ENCODE assay signal across 11 cellular contexts in the genomic region with DNA sequence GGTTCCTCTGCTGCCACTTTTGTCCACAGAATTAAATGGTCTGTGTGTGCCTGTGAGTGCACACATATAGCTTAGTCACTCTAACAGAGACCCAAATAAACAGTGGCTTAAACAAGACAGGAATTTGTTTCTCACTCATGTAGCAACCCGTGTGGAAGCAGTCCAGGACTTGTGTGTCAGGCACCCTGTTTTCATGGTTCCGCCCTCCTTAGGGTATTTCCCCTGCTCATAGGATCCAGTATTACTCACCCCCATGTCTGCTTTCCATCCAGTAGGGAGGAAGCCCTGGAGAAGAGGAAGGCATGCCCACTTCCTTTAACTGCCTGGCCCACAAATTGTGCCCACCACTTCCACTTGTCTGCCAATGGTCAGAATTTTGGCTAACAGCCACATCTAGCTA. TPM values are rescaled to one million over a fixed set of nuclear protein-coding genes. Genes with fewer than 3 reads are reported as not detected.
DNase-seq lines count a peak whose midpoint lies in the region; ATAC-seq lines count a peak whose summit lies in the region.
"Had no signal": no experiment of that assay in that cellular context is flagged by ENCODE, and none has a peak within 500 bp of the region (broad histone marks: within the 10 kb centered on the region; RNA-seq: fewer than 3 reads in every experiment).

No MANE protein-coding gene starts in this region.

- DNase-seq in EL (peak; percentile 96), NOMO-1 (lab: John Stamatoyannopoulos, UW; ENCODE audit: unreplicated experiment in 2 of 2) (peak; percentile 44 to 53), pulmonary artery endothelial cell (ENCODE audit: low read depth, low spot score) (peak; percentile 84), NCI-H1105 treated with DMSO at 0.1 percent for 48 hours (lab: John Stamatoyannopoulos, UW) (no peak)
- DNase-seq in NK-92 treated with Interleukin-12 subunit alpha and Interleukin-12 subunit beta, amount 100 ng/mL, for 24 hours (lab: John Stamatoyannopoulos, UW), result no peak
- no peak for DNase-seq in activated CD4-positive, alpha-beta T cell treated with anti-CD3 and anti-CD28 coated beads for 4 hours
- DNase-seq: stimulated activated CD4-positive, alpha-beta T cell treated with anti-CD3 and anti-CD28 coated beads, Interleukin-1b, Interleukin-23, amount 100 ng/mL, for 48 hours had no signal

- 24 to 49% methylated on average over 2 of the region's 2 CpGs for WGBS in esophagus, 2 donors

- no peaks in the 10 kb centered on the region for H3K9me3 ChIP-seq in esophagus (ENCODE audit: control insufficient read depth in 2 of 2, insufficient read depth in 1 of 2, low read depth in 1 of 2, low read length in 1 of 2)

- H3K27ac ChIP-seq in esophagus (ENCODE audit: low read depth in 2 of 2, low read length in 1 of 2), result peak overlapping the region; percentile 93 to 98

- peaks cover 0 to 9% of the 10 kb centered on the region in 2 donors for H3K4me1 ChIP-seq in esophagus (ENCODE audit: control insufficient read depth in 2 of 2, insufficient read depth in 2 of 2, low read length in 1 of 2)

- no peak for ATAC-seq in HG02840 (IDR thresholded peaks at IDR 0.05; ENCODE audit: low FRiP score, unreplicated experiment)
- ATAC-seq: HCT116 had no signal

- H3K27me3 ChIP-seq in esophagus (ENCODE audit: control insufficient read depth in 1 of 2, insufficient read depth in 2 of 2, low read length in 2 of 2), result no peaks in the 10 kb centered on the region

- no peak overlapping the region for H3K4me3 ChIP-seq in esophagus (ENCODE audit: low read depth in 1 of 2, low read length in 2 of 2)

- no peaks in the 10 kb centered on the region for H3K36me3 ChIP-seq in esophagus (ENCODE audit: control insufficient read depth in 2 of 2, insufficient read depth in 2 of 2, low read length in 1 of 2)

RNA-seq across cellular contexts. Expression of a gene that starts 41.3 kb away (rescaled TPM):
- 1,000 to 10,000 TPM in 1 of 2 donors, 100 to 1,000 TPM in 1; 946 to 1,164 TPM for polyA plus RNA-seq in esophagus
- total RNA-seq in pulmonary artery endothelial cell, result 0.79 and 15.8 TPM in 2 replicates
- total RNA-seq: SK-MEL-5 had no signal

Comparison
In these comparisons a context has a peak if more than half of its experiments do, and no peak if none do; other contexts are left out.
1. DNase-seq: peak in EL (single experiment), NOMO-1 (2 of 2) and pulmonary artery endothelial cell (single experiment); none in NCI-H1105 treated with DMSO at 0.1 percent for 48 hours (single experiment), NK-92 treated with Interleukin-12 subunit alpha and Interleukin-12 subunit beta, amount 100 ng/mL, for 24 hours (single experiment) and activated CD4-positive, alpha-beta T cell treated with anti-CD3 and anti-CD28 coated beads for 4 hours (0 of 2).